Comparison of ENCODE assay signal across 10 cellular contexts in the genomic region with DNA sequence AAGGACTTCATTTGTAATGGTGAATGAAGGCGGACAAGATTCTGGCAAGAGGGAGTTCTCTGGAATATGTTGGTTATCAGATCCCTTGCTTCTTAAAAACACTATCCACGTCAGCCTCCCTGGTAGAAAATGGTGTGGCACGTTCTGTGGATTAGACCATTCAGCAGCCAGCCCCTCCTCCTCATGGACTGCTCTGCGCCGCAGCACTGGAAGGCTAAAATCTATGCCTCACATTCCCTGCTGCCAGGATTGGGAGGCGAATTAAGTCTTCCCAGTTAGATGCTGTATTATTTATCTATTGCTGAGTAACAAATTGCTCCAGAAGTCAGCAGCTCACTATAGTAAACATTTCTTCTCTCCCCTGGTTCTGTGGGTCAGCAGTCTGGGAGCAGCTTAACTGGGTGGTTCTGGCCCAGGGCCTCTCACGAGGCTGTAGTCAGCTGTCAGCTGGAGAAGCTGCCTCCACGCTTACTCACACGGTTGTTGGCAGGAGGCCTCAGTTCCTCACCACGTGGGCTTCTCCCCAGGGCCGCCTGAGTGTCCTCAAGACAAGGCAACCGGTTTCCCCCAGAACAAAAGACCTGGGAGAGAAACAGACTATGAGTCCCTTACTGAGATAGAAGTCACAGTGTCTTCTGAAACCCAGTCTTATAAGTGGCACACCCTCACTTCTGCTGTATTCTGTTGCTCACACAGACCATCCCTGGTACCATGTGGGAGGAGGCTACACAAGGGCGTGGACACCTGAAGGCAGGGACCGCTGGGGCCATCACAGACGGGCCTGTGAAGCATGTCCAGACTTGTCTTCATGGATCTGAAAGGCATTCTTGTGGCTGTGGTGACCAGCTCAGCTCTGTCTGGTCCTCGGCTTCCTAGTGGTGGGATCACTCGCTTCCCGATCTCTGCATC.
DNase-seq lines count a peak whose midpoint lies in the region; ATAC-seq and TF ChIP-seq lines count a peak whose summit lies in the region.
"Had no signal": no experiment of that assay in that cellular context is flagged by ENCODE, and none has a peak within 500 bp of the region (broad histone marks: within the 10 kb centered on the region; RNA-seq: fewer than 3 reads in every experiment).

No MANE protein-coding gene starts in this region.

- ATAC-seq in thoracic aorta (ENCODE audit: insufficient number of reproducible peaks, low FRiP score, low read depth) (peak; percentile 88), HG02588 (IDR thresholded peaks at IDR 0.05; ENCODE audit: unreplicated experiment) (no peak), GM21619 (IDR thresholded peaks at IDR 0.05; ENCODE audit: unreplicated experiment) (no peak)

- H3K4me1 ChIP-seq in thoracic aorta (ENCODE audit: control insufficient read depth in 1 of 2, low read depth in 2 of 2) = peaks cover 5 to 20% of the 10 kb centered on the region in 2 donors

- intact Hi-C loops in MCF 10A (cut with micrococcal nuclease) = no loop called here

- H3K4me3 Mint-ChIP-seq in MCF 10A (ENCODE audit: unreplicated experiment) = no peak overlapping the region
- H3K4me3 Mint-ChIP-seq: dendritic cell treated with granulocyte-macrophage colony-stimulating factor and Interleukin-4, amounts not matched to agents 40 ng/mL and 50 ng/mL, for 4 days had no signal

- POLR2A ChIA-PET in MCF 10A (lab: Yijun Ruan, JAX) (interaction anchor here (0.6 to 2.6 kb wide), 5 partner anchors 14 to 451 kb away, joined by 3 to 7 read pairs (median 3); no protein-coding TSS in a partner anchor), GM10248 (lab: Yijun Ruan, JAX) (no interaction called here)

- H3K9me3 ChIP-seq in thoracic aorta = no peaks in the 10 kb centered on the region

- peak overlapping the region; percentile 70 for H3K27ac Mint-ChIP-seq in MCF 10A (ENCODE audit: low read depth, unreplicated experiment)
- H3K27ac Mint-ChIP-seq: dendritic cell treated with granulocyte-macrophage colony-stimulating factor and Interleukin-4, amounts not matched to agents 40 ng/mL and 50 ng/mL, for 4 days had no signal

- no peaks in the 10 kb centered on the region for H3K27me3 Mint-ChIP-seq in MCF 10A (ENCODE audit: insufficient read depth, unreplicated experiment)

- CTCF ChIA-PET in MCF 10A (lab: Yijun Ruan, JAX) = interaction anchor here (0.7 kb wide), 1 partner anchor 591 kb away, joined by 5 read pairs; no protein-coding TSS in a partner anchor
- CTCF ChIA-PET in GM10248 (lab: Yijun Ruan, JAX) = no interaction called here

- TF ChIP-seq CTCF in MCF 10A (IDR thresholded peaks at IDR 0.05; ENCODE audit: unreplicated experiment) (no peak), thoracic aorta (IDR thresholded peaks at IDR 0.05) (no peak), GM10248 (IDR thresholded peaks at IDR 0.05; ENCODE audit: control extremely low read depth, extremely low read depth, low read depth, missing control alignments) (no peak)

- peaks cover 16% of the 10 kb centered on the region for H3K4me1 Mint-ChIP-seq in MCF 10A (ENCODE audit: insufficient read depth, unreplicated experiment)

- no peaks in the 10 kb centered on the region for H3K9me3 Mint-ChIP-seq in MCF 10A (ENCODE audit: unreplicated experiment)
- H3K9me3 Mint-ChIP-seq: dendritic cell treated with granulocyte-macrophage colony-stimulating factor and Interleukin-4, amounts not matched to agents 40 ng/mL and 50 ng/mL, for 4 days had no signal

- no TSS peak for BruUV-seq in MCF 10A (replicated peaks; lab: Mats Ljungman, UMichigan)

- H3K4me3 ChIP-seq in thoracic aorta = peak overlapping the region; percentile 40

- H3K36me3 Mint-ChIP-seq in MCF 10A (ENCODE audit: insufficient read depth, unreplicated experiment) = no peaks in the 10 kb centered on the region

- no peaks in the 10 kb centered on the region for H3K36me3 ChIP-seq in thoracic aorta

- H3K27me3 ChIP-seq in thoracic aorta (replicated peaks; ENCODE audit: insufficient read depth) = no peaks in the 10 kb centered on the region

- peak; percentile 71 for DNase-seq in HT1080 (ENCODE audit: low read depth)
- peak; percentile 78 for DNase-seq in MCF 10A (ENCODE audit: unreplicated experiment)
- DNase-seq in iris pigment epithelial cell (ENCODE audit: low read depth) = peak; percentile 78
- peak; percentile 60 for DNase-seq in thoracic aorta (ENCODE audit: low spot score)
- no peak for DNase-seq in NCI-H524 (lab: John Stamatoyannopoulos, UW)
- no peak for DNase-seq in GM10248 (ENCODE audit: extremely low spot score)
- DNase-seq: NCI-H1417 treated with DMSO at 0.1 percent for 48 hours had no signal

- peak overlapping the region; percentile 29 to 59 for H3K27ac ChIP-seq in thoracic aorta

Comparison
In these comparisons a context has a peak if more than half of its experiments do, and no peak if none do; other contexts are left out.
1. DNase-seq: peak in HT1080 (single experiment), MCF 10A (single experiment), iris pigment epithelial cell (single experiment) and thoracic aorta (single experiment); none in NCI-H524 (0 of 2) and GM10248 (single experiment).